Comparison of ENCODE assay signal across 14 cellular contexts in genomic region chr6:7215798-7216231, GRCh38.
A peak's percentile ranks its signal among the peaks of the same experiment; 100 is the strongest.
DNase-seq lines count a peak whose midpoint lies in the region; ATAC-seq and TF ChIP-seq lines count a peak whose summit lies in the region.
"Had no signal": no experiment of that assay in that cellular context is flagged by ENCODE, and none has a peak within 500 bp of the region (broad histone marks: within the 10 kb centered on the region; RNA-seq: fewer than 3 reads in every experiment).

No MANE protein-coding gene starts in this region.

- no peaks in the 10 kb centered on the region for H3K9me3 Mint-ChIP-seq in activated CD8-positive, alpha-beta T cell treated with anti-CD3 and anti-CD28 coated beads for 36 hours
- H3K9me3 Mint-ChIP-seq in endodermal cell = no peaks in the 10 kb centered on the region

- ATAC-seq in GM19452 (IDR thresholded peaks at IDR 0.05; ENCODE audit: unreplicated experiment) = peak; percentile 63
- ATAC-seq in activated CD8-positive, alpha-beta T cell treated with anti-CD3 and anti-CD28 coated beads for 36 hours = peak; percentile 28
- no peak for ATAC-seq in lower lobe of right lung
- ATAC-seq in HG03135 (IDR thresholded peaks at IDR 0.05; ENCODE audit: unreplicated experiment) = no peak
- ATAC-seq: PC-3 had no signal

- no peak overlapping the region for H3K27ac Mint-ChIP-seq in activated CD8-positive, alpha-beta T cell treated with anti-CD3 and anti-CD28 coated beads for 36 hours
- H3K27ac Mint-ChIP-seq in endodermal cell = no peak overlapping the region

- WGBS in endodermal cell (ENCODE audit: insufficient coverage in 1 of 2, insufficient read length in 1 of 2), 2 experiments = 89 to 91% methylated on average over 10 of the region's 10 CpGs

- CTCF ChIA-PET in activated CD8-positive, alpha-beta T cell treated with anti-CD3 and anti-CD28 coated beads for 36 hours (lab: Charles Lee) = interaction anchor here (1.2 to 1.3 kb wide), 2 partner anchors 16 to 28 kb away, joined by 3 to 5 read pairs; no protein-coding TSS in a partner anchor

- H3K4me2 ChIP-seq in BLaER1 = no peak overlapping the region

- TF ChIP-seq POLR2A in Peyer's patch (IDR thresholded peaks at IDR 0.05) = no peak

- 0 out of 2 replicates have a peak overlapping the region, but pooled peaks have one; percentile 26 for H3K27ac ChIP-seq in BLaER1
- peak overlapping the region; percentile 54 for H3K27ac ChIP-seq in lower lobe of right lung
- no peak overlapping the region for H3K27ac ChIP-seq in endodermal cell (ENCODE audit: low read depth, low read length)
- H3K27ac ChIP-seq in Peyer's patch = no peak overlapping the region

- DNase-seq in activated CD8-positive, alpha-beta T cell treated with anti-CD3 and anti-CD28 coated beads for 36 hours = peak; percentile 45
- DNase-seq in lower lobe of right lung = no peak
- no peak for DNase-seq in pons (ENCODE audit: low spot score)
- DNase-seq in endodermal cell = no peak
- DNase-seq in Peyer's patch = no peak
- DNase-seq: amygdala; BE2C; effector memory CD4-positive, alpha-beta T cell; Kasumi-1; PC-3; T-helper 9 cell had no signal

- H4K20me1 ChIP-seq in BLaER1 = peaks cover 50% of the 10 kb centered on the region

- peaks cover 29% of the 10 kb centered on the region for H3K4me1 Mint-ChIP-seq in activated CD8-positive, alpha-beta T cell treated with anti-CD3 and anti-CD28 coated beads for 36 hours (ENCODE audit: low read depth)
- H3K4me1 Mint-ChIP-seq in endodermal cell = peaks cover 43% of the 10 kb centered on the region

- H3K36me3 ChIP-seq in BLaER1 (peaks cover 98% of the 10 kb centered on the region), lower lobe of right lung (peaks cover 78% of the 10 kb centered on the region), endodermal cell (ENCODE audit: control insufficient read depth, insufficient read depth, low read length) (peaks cover 57% of the 10 kb centered on the region), Peyer's patch (peaks cover 0 to 90% (median 0%) of the 10 kb centered on the region in 3 donors)

- peaks cover 44% of the 10 kb centered on the region for H3K36me3 Mint-ChIP-seq in activated CD8-positive, alpha-beta T cell treated with anti-CD3 and anti-CD28 coated beads for 36 hours (ENCODE audit: low read depth)
- H3K36me3 Mint-ChIP-seq in endodermal cell (ENCODE audit: low read depth) = peaks cover 54% of the 10 kb centered on the region

- no peak for TF ChIP-seq CTCF in activated CD8-positive, alpha-beta T cell treated with anti-CD3 and anti-CD28 coated beads for 36 hours (IDR thresholded peaks at IDR 0.05)
- TF ChIP-seq CTCF in lower lobe of right lung (IDR thresholded peaks at IDR 0.05) (no peak), endodermal cell (conservative IDR thresholded peaks at IDR 0.05) (no peak), Peyer's patch (IDR thresholded peaks at IDR 0.05) (no peak)

- H3K4me3 Mint-ChIP-seq in activated CD8-positive, alpha-beta T cell treated with anti-CD3 and anti-CD28 coated beads for 36 hours = no peak overlapping the region
- H3K4me3 Mint-ChIP-seq in endodermal cell = no peak overlapping the region

- H3K4me3 ChIP-seq in BLaER1 (no peak overlapping the region), lower lobe of right lung (no peak overlapping the region), endodermal cell (ENCODE audit: low read length) (no peak overlapping the region), Peyer's patch (no peak overlapping the region)

- H3K9ac ChIP-seq in BLaER1 (no peak overlapping the region), endodermal cell (ENCODE audit: extremely low read depth, low read length, poor library complexity, severe bottlenecking) (no peak overlapping the region)

- POLR2A ChIA-PET in activated CD8-positive, alpha-beta T cell treated with anti-CD3 and anti-CD28 coated beads for 36 hours (lab: Charles Lee) = no interaction called here

- H3K4me1 ChIP-seq in BLaER1 (no peaks in the 10 kb centered on the region), lower lobe of right lung (peaks cover 48% of the 10 kb centered on the region), endodermal cell (ENCODE audit: control insufficient read depth, insufficient read depth, low read length) (peaks cover 28% of the 10 kb centered on the region), Peyer's patch (peaks cover 0 to 9% (median 0%) of the 10 kb centered on the region in 4 donors)
- H3K4me1 ChIP-seq: BE2C had no signal

- H3K9me3 ChIP-seq in BLaER1 = no peaks in the 10 kb centered on the region
- no peaks in the 10 kb centered on the region for H3K9me3 ChIP-seq in lower lobe of right lung
- no peaks in the 10 kb centered on the region for H3K9me3 ChIP-seq in endodermal cell (ENCODE audit: control insufficient read depth, low read length)
- no peaks in the 10 kb centered on the region for H3K9me3 ChIP-seq in Peyer's patch
- H3K9me3 ChIP-seq: BE2C had no signal

- intact Hi-C loops in activated CD8-positive, alpha-beta T cell treated with anti-CD3 and anti-CD28 coated beads for 36 hours (cut with micrococcal nuclease) = no loop called here
- intact Hi-C loops in lower lobe of right lung (cut with DNase I) = no loop called here

- H3K27me3 ChIP-seq in BLaER1 (no peaks in the 10 kb centered on the region), lower lobe of right lung (ENCODE audit: low read depth) (no peaks in the 10 kb centered on the region), endodermal cell (ENCODE audit: control insufficient read depth, insufficient read depth, low read length, poor library complexity, severe bottlenecking) (no peaks in the 10 kb centered on the region), Peyer's patch (no peaks in the 10 kb centered on the region)

- H3K27me3 Mint-ChIP-seq in activated CD8-positive, alpha-beta T cell treated with anti-CD3 and anti-CD28 coated beads for 36 hours = no peaks in the 10 kb centered on the region
- no peaks in the 10 kb centered on the region for H3K27me3 Mint-ChIP-seq in endodermal cell (ENCODE audit: insufficient read depth)

Comparison
In these comparisons a context has a peak if more than half of its experiments do, and no peak if none do; other contexts are left out.
1. H3K27ac ChIP-seq: peak in BLaER1 (single experiment) and lower lobe of right lung (single experiment); none in endodermal cell (single experiment) and Peyer's patch (0 of 4).
2. ATAC-seq: peak in GM19452 (single experiment) and activated CD8-positive, alpha-beta T cell treated with anti-CD3 and anti-CD28 coated beads for 36 hours (single experiment); none in lower lobe of right lung (0 of 2) and HG03135 (single experiment).